18 cellular contexts compared by ENCODE assay signal in genomic region chr3:115982629-115983028, GRCh38.
A peak's percentile ranks its signal among the peaks of the same experiment; 100 is the strongest.
DNase-seq lines count a peak whose midpoint lies in the region; ATAC-seq and TF ChIP-seq lines count a peak whose summit lies in the region.
"Had no signal": no experiment of that assay in that cellular context is flagged by ENCODE, and none has a peak within 500 bp of the region (broad histone marks: within the 10 kb centered on the region; RNA-seq: fewer than 3 reads in every experiment).

No MANE protein-coding gene starts in this region.

- H3K27me3 Mint-ChIP-seq in IgD-negative memory B cell: no peaks in the 10 kb centered on the region
- no peaks in the 10 kb centered on the region for H3K27me3 Mint-ChIP-seq in nephron progenitor cell (ENCODE audit: low read depth, poor library complexity)

- DNase-seq in nephron progenitor cell: no peak
- DNase-seq in NCI-H1930 (lab: John Stamatoyannopoulos, UW): no peak
- no peak for DNase-seq in amygdala (lab: John Stamatoyannopoulos, UW)
- DNase-seq: BE2C; CD8-positive, alpha-beta T cell; GF-D8; GM23248; KBM-7; NCI-H1092 treated with DMSO at 0.1 percent for 48 hours; NCI-H1694; NCI-H748 treated with DMSO at 0.1 percent for 48 hours; PC-9; T-helper 9 cell had no signal

- ATAC-seq in GM18868 (IDR thresholded peaks at IDR 0.05; ENCODE audit: unreplicated experiment) (peak; percentile 68), HG02884 (IDR thresholded peaks at IDR 0.05; ENCODE audit: unreplicated experiment) (peak; percentile 44), GM21786 (IDR thresholded peaks at IDR 0.05; ENCODE audit: unreplicated experiment) (no peak)
- ATAC-seq: CD8-positive, alpha-beta T cell; HCT116 had no signal

- no peak for TF ChIP-seq CTCF in nephron progenitor cell (IDR thresholded peaks at IDR 0.05)

- H3K4me3 Mint-ChIP-seq in IgD-negative memory B cell: peak overlapping the region in 3 of 4 donors; percentile 44 to 80 (median 65)
- H3K4me3 Mint-ChIP-seq in nephron progenitor cell: peak overlapping the region; percentile 9
- H3K4me3 Mint-ChIP-seq: CD8-positive, alpha-beta T cell had no signal

- H3K9me3 Mint-ChIP-seq in IgD-negative memory B cell (peaks cover 0 to 4% (median 0%) of the 10 kb centered on the region in 3 donors), nephron progenitor cell (no peaks in the 10 kb centered on the region)

- H3K27ac Mint-ChIP-seq in IgD-negative memory B cell: peak overlapping the region in 1 of 3 donors; percentile 46
- no peak overlapping the region for H3K27ac Mint-ChIP-seq in nephron progenitor cell
- H3K27ac Mint-ChIP-seq: CD8-positive, alpha-beta T cell had no signal

- peaks cover 4 to 14% (median 7%) of the 10 kb centered on the region in 3 donors for H3K4me1 Mint-ChIP-seq in IgD-negative memory B cell
- peaks cover 55% of the 10 kb centered on the region for H3K4me1 Mint-ChIP-seq in nephron progenitor cell

- H3K36me3 Mint-ChIP-seq in IgD-negative memory B cell: no peaks in the 10 kb centered on the region
- H3K36me3 Mint-ChIP-seq in nephron progenitor cell (ENCODE audit: low read depth): no peaks in the 10 kb centered on the region
- H3K36me3 Mint-ChIP-seq: CD8-positive, alpha-beta T cell had no signal
